15 cellular contexts compared by ENCODE assay signal in the genomic region with DNA sequence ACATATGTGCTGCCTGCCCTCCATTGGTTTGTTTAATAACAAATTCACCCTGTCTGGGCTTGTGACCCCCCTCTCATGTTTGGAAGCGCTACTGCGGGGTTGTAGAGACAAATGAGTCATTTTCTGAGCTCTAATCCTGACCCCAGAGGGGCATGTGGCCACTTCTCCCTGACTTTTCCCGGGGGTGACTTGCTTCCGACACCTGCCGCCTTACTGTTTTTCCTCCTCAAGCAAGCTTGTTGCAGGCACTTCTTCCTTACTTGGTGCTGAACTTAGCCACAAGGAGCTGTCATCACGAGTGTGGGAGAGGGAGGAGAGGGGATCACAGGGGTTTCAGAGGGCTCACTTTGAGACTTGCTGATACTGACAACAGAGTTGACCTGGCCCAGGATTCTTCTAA.
DNase-seq lines count a peak whose midpoint lies in the region; ATAC-seq, FAIRE-seq and TF ChIP-seq lines count a peak whose summit lies in the region.
"Had no signal": no experiment of that assay in that cellular context is flagged by ENCODE, and none has a peak within 500 bp of the region (broad histone marks: within the 10 kb centered on the region; RNA-seq: fewer than 3 reads in every experiment).

No MANE protein-coding gene starts in this region.

- no peaks in the 10 kb centered on the region for H3K27me3 ChIP-seq in BLaER1
- no peaks in the 10 kb centered on the region for H3K27me3 ChIP-seq in naive thymus-derived CD4-positive, alpha-beta T cell (ENCODE audit: control insufficient read depth in 2 of 2, insufficient read depth in 2 of 2, low read length in 2 of 2)
- no peaks in the 10 kb centered on the region for H3K27me3 ChIP-seq in right lobe of liver
- H3K27me3 ChIP-seq: BE2C, uterus had no signal

- H3K4me2 ChIP-seq in BLaER1 = peak overlapping the region; percentile 61

- H3K9me3 Mint-ChIP-seq in activated naive CD8-positive, alpha-beta T cell treated with anti-CD3 and anti-CD28 coated beads for 36 hours = peaks cover 2% of the 10 kb centered on the region
- peaks cover 0 to 16% (median 2%) of the 10 kb centered on the region in 11 donors for H3K9me3 Mint-ChIP-seq in naive thymus-derived CD4-positive, alpha-beta T cell

- H3K9me3 ChIP-seq in BLaER1 (peaks cover 7% of the 10 kb centered on the region; the same call in 1 of the 2 replicates), right lobe of liver (no peaks in the 10 kb centered on the region)
- no peaks in the 10 kb centered on the region for H3K9me3 ChIP-seq in naive thymus-derived CD4-positive, alpha-beta T cell (ENCODE audit: control insufficient read depth in 2 of 3, low read length in 3 of 3)
- H3K9me3 ChIP-seq: BE2C, gastrocnemius medialis, uterus had no signal

- TF ChIP-seq POLR2A in GM12891 (IDR thresholded peaks at IDR 0.05; ENCODE audit: low read depth, low read length) (no peak), right lobe of liver (IDR thresholded peaks at IDR 0.05) (no peak)

- H3K27ac Mint-ChIP-seq in activated naive CD8-positive, alpha-beta T cell treated with anti-CD3 and anti-CD28 coated beads for 36 hours = peak overlapping the region; percentile 93
- H3K27ac Mint-ChIP-seq in naive thymus-derived CD4-positive, alpha-beta T cell = peak overlapping the region; percentile 95 to 99 (median 99)
- H3K27ac Mint-ChIP-seq: progenitor cell of endocrine pancreas had no signal

- intact Hi-C loops in naive thymus-derived CD4-positive, alpha-beta T cell (cut with micrococcal nuclease) = loop anchor here (1.0 to 10.0 kb wide), 16 partner anchors 8 to 1229 kb away; a partner anchor contains a TSS
- intact Hi-C loops in right lobe of liver (cut with DNase I) = no loop called here

- peak overlapping the region; percentile 35 for H3K27ac ChIP-seq in BLaER1
- H3K27ac ChIP-seq in naive thymus-derived CD4-positive, alpha-beta T cell (ENCODE audit: low read depth, low read length) = peak overlapping the region; percentile 67
- H3K27ac ChIP-seq in right lobe of liver = no peak overlapping the region

- H3K4me3 Mint-ChIP-seq in activated naive CD8-positive, alpha-beta T cell treated with anti-CD3 and anti-CD28 coated beads for 36 hours = peak overlapping the region; percentile 80
- peak overlapping the region; percentile 71 to 91 (median 84) for H3K4me3 Mint-ChIP-seq in naive thymus-derived CD4-positive, alpha-beta T cell

- peaks cover 26% of the 10 kb centered on the region for H3K36me3 Mint-ChIP-seq in activated naive CD8-positive, alpha-beta T cell treated with anti-CD3 and anti-CD28 coated beads for 36 hours
- H3K36me3 Mint-ChIP-seq in naive thymus-derived CD4-positive, alpha-beta T cell = peaks cover 4 to 32% (median 6%) of the 10 kb centered on the region in 5 donors

- no peaks in the 10 kb centered on the region; the same call in 1 of the 2 replicates for H3K36me3 ChIP-seq in BLaER1
- H3K36me3 ChIP-seq in naive thymus-derived CD4-positive, alpha-beta T cell (ENCODE audit: control insufficient read depth in 2 of 3, insufficient read depth in 3 of 3, low read length in 3 of 3) = no peaks in the 10 kb centered on the region
- H3K36me3 ChIP-seq in right lobe of liver = no peaks in the 10 kb centered on the region
- H3K36me3 ChIP-seq: BE2C, gastrocnemius medialis, uterus had no signal

- peak; percentile 28 for FAIRE-seq in GM12891 (lab: Jason Lieb, UNC)
- FAIRE-seq: keratinocyte had no signal

- CTCF ChIA-PET in naive thymus-derived CD4-positive, alpha-beta T cell (lab: Charles Lee) = interaction anchor here (2.0 kb wide), 1 partner anchor 15 kb away, joined by 6 read pairs; no protein-coding TSS in a partner anchor

- no peak for TF ChIP-seq CTCF in right lobe of liver (IDR thresholded peaks at IDR 0.05)

- peaks cover 49% of the 10 kb centered on the region for H3K4me1 ChIP-seq in BLaER1
- H3K4me1 ChIP-seq in naive thymus-derived CD4-positive, alpha-beta T cell (ENCODE audit: control insufficient read depth in 2 of 2, insufficient read depth in 2 of 2, low read length in 2 of 2) = peaks cover 12 to 33% of the 10 kb centered on the region in 2 donors
- H3K4me1 ChIP-seq in right lobe of liver = peaks cover 0 to 16% (median 0%) of the 10 kb centered on the region in 4 donors
- H3K4me1 ChIP-seq: BE2C, uterus had no signal

- peak overlapping the region; percentile 50; the same call in 1 of the 2 replicates for H3K4me3 ChIP-seq in BLaER1
- H3K4me3 ChIP-seq in naive thymus-derived CD4-positive, alpha-beta T cell (ENCODE audit: low read length) = peak overlapping the region; percentile 55
- H3K4me3 ChIP-seq in right lobe of liver = no peak overlapping the region
- H3K4me3 ChIP-seq: uterus had no signal

- H3K4me1 Mint-ChIP-seq in activated naive CD8-positive, alpha-beta T cell treated with anti-CD3 and anti-CD28 coated beads for 36 hours = peaks cover 46% of the 10 kb centered on the region
- H3K4me1 Mint-ChIP-seq in naive thymus-derived CD4-positive, alpha-beta T cell = peaks cover 23 to 71% (median 59%) of the 10 kb centered on the region in 7 donors

- no peak overlapping the region for H3K9ac ChIP-seq in BLaER1

- H3K27me3 Mint-ChIP-seq in activated naive CD8-positive, alpha-beta T cell treated with anti-CD3 and anti-CD28 coated beads for 36 hours = no peaks in the 10 kb centered on the region
- no peaks in the 10 kb centered on the region for H3K27me3 Mint-ChIP-seq in naive thymus-derived CD4-positive, alpha-beta T cell
- H3K27me3 Mint-ChIP-seq: progenitor cell of endocrine pancreas had no signal

- no peak for ATAC-seq in naive thymus-derived CD4-positive, alpha-beta T cell
- no peak for ATAC-seq in right lobe of liver
- ATAC-seq in GM18867 (IDR thresholded peaks at IDR 0.05; ENCODE audit: unreplicated experiment) = no peak
- no peak for ATAC-seq in HG03439 (IDR thresholded peaks at IDR 0.05; ENCODE audit: unreplicated experiment)

- 43% methylated on average over 1 of the region's 6 CpGs for WGBS in right lobe of liver (ENCODE audit: insufficient coverage, low coverage, low lambda C conversion rate, missing lambda C conversion rate)

- no peak for DNase-seq in GM12891 (ENCODE audit: insufficient read length, low spot score)
- no peak for DNase-seq in activated naive CD8-positive, alpha-beta T cell treated with anti-CD3 and anti-CD28 coated beads for 36 hours
- DNase-seq in naive thymus-derived CD4-positive, alpha-beta T cell = no peak
- DNase-seq in right lobe of liver = no peak
- no peak for DNase-seq in SW 1271 (lab: John Stamatoyannopoulos, UW)
- DNase-seq: BE2C; gastrocnemius medialis; NK-92 treated with Interleukin-12 subunit alpha and Interleukin-12 subunit beta, amount 100 ng/mL, for 24 hours; SIG-M5; uterus had no signal

- POLR2A ChIA-PET in naive thymus-derived CD4-positive, alpha-beta T cell (lab: Charles Lee) = interaction anchor here (0.8 to 3.8 kb wide), 18 partner anchors 8 to 403 kb away, joined by 3 to 31 read pairs (median 4); a partner anchor contains a TSS

- H4K20me1 ChIP-seq in BLaER1 = no peaks in the 10 kb centered on the region

TF ChIP-seq in GM12891, 5 proteins besides CTCF, POLR2A, EP300 and RAD21:
- no peak for TF ChIP-seq POLR2AphosphoS5 (IDR thresholded peaks at IDR 0.05; ENCODE audit: low read depth, low read length)
- TF ChIP-seq SPI1 (IDR thresholded peaks at IDR 0.05; ENCODE audit: low read depth, low read length) = no peak
- TF ChIP-seq PAX5 (IDR thresholded peaks at IDR 0.05; ENCODE audit: insufficient read depth, low read length, severe bottlenecking) = no peak
- no peak for TF ChIP-seq TAF1 (IDR thresholded peaks at IDR 0.05; ENCODE audit: low read depth, low read length)
- no peak for TF ChIP-seq POU2F2 (IDR thresholded peaks at IDR 0.05; ENCODE audit: low read depth, low read length)

Comparison
In these comparisons a context has a peak if more than half of its experiments do, and no peak if none do; other contexts are left out.
1. H3K27ac ChIP-seq: peak in BLaER1 (single experiment) and naive thymus-derived CD4-positive, alpha-beta T cell (single experiment); none in right lobe of liver (0 of 3).
2. H3K4me3 ChIP-seq: peak in BLaER1 (single experiment) and naive thymus-derived CD4-positive, alpha-beta T cell (single experiment); none in right lobe of liver (0 of 3).
3. intact Hi-C loops: an anchor here in naive thymus-derived CD4-positive, alpha-beta T cell (1.0 to 10.0 kb wide); none called in right lobe of liver.